In genomic region chr11:86931965-86932332, GRCh38 we compare ENCODE assay signal across 9 cellular contexts. TPM values are rescaled to one million over a fixed set of nuclear protein-coding genes. Genes with fewer than 3 reads are reported as not detected.
A peak's percentile ranks its signal among the peaks of the same experiment; 100 is the strongest.
DNase-seq lines count a peak whose midpoint lies in the region; ATAC-seq, FAIRE-seq and TF ChIP-seq lines count a peak whose summit lies in the region.
"Had no signal": no experiment of that assay in that cellular context is flagged by ENCODE, and none has a peak within 500 bp of the region (broad histone marks: within the 10 kb centered on the region; RNA-seq: fewer than 3 reads in every experiment).

No MANE protein-coding gene starts in this region.

- H3K4me1 Mint-ChIP-seq in Caco-2 (ENCODE audit: low read depth, unreplicated experiment): peaks cover 26% of the 10 kb centered on the region

- ATAC-seq in left lung (peak; percentile 41), mucosa of descending colon (no peak)
- ATAC-seq: naive thymus-derived CD8-positive, alpha-beta T cell had no signal

- H3K9ac ChIP-seq in HUES6 (ENCODE audit: low read length): no peak overlapping the region

- no peak overlapping the region for H3K4me3 Mint-ChIP-seq in Caco-2 (ENCODE audit: unreplicated experiment)
- H3K4me3 Mint-ChIP-seq: naive thymus-derived CD8-positive, alpha-beta T cell had no signal

- DNase-seq in ACHN: peak; percentile 23
- no peak for DNase-seq in ascending aorta (ENCODE audit: low spot score in 2 of 2)
- DNase-seq in left lung: no peak
- DNase-seq in D721Med (ENCODE audit: insufficient read length, low spot score): no peak
- DNase-seq in mesenteric fat pad (ENCODE audit: low spot score): no peak
- DNase-seq in Caco-2: no peak
- DNase-seq in mucosa of descending colon: no peak
- DNase-seq: naive thymus-derived CD8-positive, alpha-beta T cell had no signal

- H3K4me1 ChIP-seq in HUES6 (ENCODE audit: control insufficient read depth, insufficient read depth, low read length) (peaks cover 34% of the 10 kb centered on the region), ascending aorta (peaks cover 0 to 43% of the 10 kb centered on the region in 2 donors), left lung (peaks cover 0 to 21% of the 10 kb centered on the region in 2 donors), Caco-2 (peaks cover 12% of the 10 kb centered on the region), mucosa of descending colon (ENCODE audit: low read depth) (no peaks in the 10 kb centered on the region)

- H3K27ac ChIP-seq in HUES6 (ENCODE audit: low read depth, low read length) (peak overlapping the region; percentile 16; the same call in 1 of the 2 replicates), ascending aorta (peak overlapping the region; percentile 35 to 43), left lung (peak overlapping the region in 1 of 2 donors; percentile 7)

- intact Hi-C loops in ascending aorta (cut with DNase I): no loop called here
- intact Hi-C loops in left lung (cut with DNase I): no loop called here
- intact Hi-C loops in Caco-2 (cut with micrococcal nuclease; ENCODE audit: unreplicated experiment): no loop called here
- intact Hi-C loops in mucosa of descending colon (cut with DNase I, micrococcal nuclease): no loop called here

- H3K27ac Mint-ChIP-seq in Caco-2 (ENCODE audit: unreplicated experiment): no peak overlapping the region

- peaks cover 16% of the 10 kb centered on the region for H3K36me3 Mint-ChIP-seq in Caco-2 (ENCODE audit: insufficient read depth, unreplicated experiment)
- H3K36me3 Mint-ChIP-seq: naive thymus-derived CD8-positive, alpha-beta T cell had no signal

- no TSS peak for BruUV-seq in Caco-2 (replicated peaks; lab: Mats Ljungman, UMichigan)

- H3K9me3 ChIP-seq in HUES6 (ENCODE audit: control insufficient read depth, insufficient read depth, low read depth, low read length) (no peaks in the 10 kb centered on the region), ascending aorta (no peaks in the 10 kb centered on the region), left lung (no peaks in the 10 kb centered on the region), Caco-2 (no peaks in the 10 kb centered on the region), mucosa of descending colon (no peaks in the 10 kb centered on the region)

- no peak for FAIRE-seq in D721Med (lab: Jason Lieb, UNC)

- H3K4me3 ChIP-seq in HUES6 (ENCODE audit: low read depth, low read length): no peak overlapping the region
- no peak overlapping the region for H3K4me3 ChIP-seq in ascending aorta
- no peak overlapping the region for H3K4me3 ChIP-seq in left lung
- H3K4me3 ChIP-seq in Caco-2 (ENCODE audit: low read depth, low read length): no peak overlapping the region
- H3K4me3 ChIP-seq in mucosa of descending colon: no peak overlapping the region

- POLR2A ChIA-PET in Caco-2 (lab: Charles Lee): no interaction called here

- no peak for TF ChIP-seq CTCF in ascending aorta (IDR thresholded peaks at IDR 0.05)
- TF ChIP-seq CTCF in left lung (IDR thresholded peaks at IDR 0.05): no peak
- TF ChIP-seq CTCF in D721Med (IDR thresholded peaks at IDR 0.05; ENCODE audit: insufficient read depth, missing control alignments): no peak
- no peak for TF ChIP-seq CTCF in Caco-2 (IDR thresholded peaks at IDR 0.05; ENCODE audit: insufficient read depth in 1 of 2, low read depth in 1 of 2, low read length in 1 of 2, severe bottlenecking in 1 of 2, unreplicated experiment in 1 of 2)
- TF ChIP-seq CTCF in mucosa of descending colon (IDR thresholded peaks at IDR 0.05): no peak

- CTCF ChIA-PET in Caco-2 (lab: Charles Lee): no interaction called here

- H3K27me3 ChIP-seq in HUES6 (ENCODE audit: control insufficient read depth, insufficient read depth, low read length): no peaks in the 10 kb centered on the region
- H3K27me3 ChIP-seq in ascending aorta: no peaks in the 10 kb centered on the region
- no peaks in the 10 kb centered on the region for H3K27me3 ChIP-seq in left lung
- no peaks in the 10 kb centered on the region for H3K27me3 ChIP-seq in Caco-2 (replicated peaks; ENCODE audit: control insufficient read depth, insufficient read depth, low read length)

- no peaks in the 10 kb centered on the region for H3K9me3 Mint-ChIP-seq in Caco-2 (ENCODE audit: unreplicated experiment)
- H3K9me3 Mint-ChIP-seq: naive thymus-derived CD8-positive, alpha-beta T cell had no signal

- H3K27me3 Mint-ChIP-seq in Caco-2 (ENCODE audit: insufficient read depth, unreplicated experiment): no peaks in the 10 kb centered on the region

- H3K36me3 ChIP-seq in HUES6 (ENCODE audit: control insufficient read depth, insufficient read depth, low read length) (no peaks in the 10 kb centered on the region), ascending aorta (no peaks in the 10 kb centered on the region), left lung (no peaks in the 10 kb centered on the region), Caco-2 (ENCODE audit: control insufficient read depth, insufficient read depth, low read length) (no peaks in the 10 kb centered on the region), mucosa of descending colon (ENCODE audit: low read depth) (no peaks in the 10 kb centered on the region)

- in situ Hi-C loops in ACHN (cut with HindIII; ENCODE audit: low pct_ligation_motif_present, low pct_unique_long_range_greater_than_20kb, low sequenced_read_pairs): loop anchor here (25.0 kb wide), 1 partner anchor 380 kb away; no protein-coding TSS in a partner anchor

RNA-seq across cellular contexts. Expression of gene FZD4, which starts 23.2 kb away (rescaled TPM):
- total RNA-seq in ascending aorta: 124 TPM
- 10 to 100 TPM; 23.5 to 25.1 TPM for total RNA-seq in left lung
- 295 TPM for total RNA-seq in mesenteric fat pad
- total RNA-seq in Caco-2 (2022): 60.6 and 78.4 TPM in 2 replicates
- total RNA-seq in mucosa of descending colon: 10 to 100 TPM in 1 of 3 donors, 1 to 10 TPM in 2; 4.7 to 33.7 (median 7.9) TPM
- total RNA-seq: naive thymus-derived CD8-positive, alpha-beta T cell had no signal
